1 cellular context compared by ENCODE assay signal in genomic region chr17:76593964-76594363, GRCh38.
TF ChIP-seq lines count a peak whose summit lies in the region.

No MANE protein-coding gene starts in this region.

TF ChIP-seq in HEK293, 187 proteins besides CTCF, POLR2A, EP300 and RAD21 (continued from another document):
- no peak for TF ChIP-seq ZNF155 (tag by site-specific recombination; IDR thresholded peaks at IDR 0.05)
- peak; percentile 13; the same call in 1 of the 2 replicates for TF ChIP-seq SCRT1 (tag by site-specific recombination; IDR thresholded peaks at IDR 0.05; ENCODE audit: borderline replicate concordance)
- no peak for TF ChIP-seq ZNF423 (tag by site-specific recombination; IDR thresholded peaks at IDR 0.05)
- TF ChIP-seq ZBTB17 (tag by site-specific recombination; IDR thresholded peaks at IDR 0.05) = no peak
- TF ChIP-seq, protein P1, sequence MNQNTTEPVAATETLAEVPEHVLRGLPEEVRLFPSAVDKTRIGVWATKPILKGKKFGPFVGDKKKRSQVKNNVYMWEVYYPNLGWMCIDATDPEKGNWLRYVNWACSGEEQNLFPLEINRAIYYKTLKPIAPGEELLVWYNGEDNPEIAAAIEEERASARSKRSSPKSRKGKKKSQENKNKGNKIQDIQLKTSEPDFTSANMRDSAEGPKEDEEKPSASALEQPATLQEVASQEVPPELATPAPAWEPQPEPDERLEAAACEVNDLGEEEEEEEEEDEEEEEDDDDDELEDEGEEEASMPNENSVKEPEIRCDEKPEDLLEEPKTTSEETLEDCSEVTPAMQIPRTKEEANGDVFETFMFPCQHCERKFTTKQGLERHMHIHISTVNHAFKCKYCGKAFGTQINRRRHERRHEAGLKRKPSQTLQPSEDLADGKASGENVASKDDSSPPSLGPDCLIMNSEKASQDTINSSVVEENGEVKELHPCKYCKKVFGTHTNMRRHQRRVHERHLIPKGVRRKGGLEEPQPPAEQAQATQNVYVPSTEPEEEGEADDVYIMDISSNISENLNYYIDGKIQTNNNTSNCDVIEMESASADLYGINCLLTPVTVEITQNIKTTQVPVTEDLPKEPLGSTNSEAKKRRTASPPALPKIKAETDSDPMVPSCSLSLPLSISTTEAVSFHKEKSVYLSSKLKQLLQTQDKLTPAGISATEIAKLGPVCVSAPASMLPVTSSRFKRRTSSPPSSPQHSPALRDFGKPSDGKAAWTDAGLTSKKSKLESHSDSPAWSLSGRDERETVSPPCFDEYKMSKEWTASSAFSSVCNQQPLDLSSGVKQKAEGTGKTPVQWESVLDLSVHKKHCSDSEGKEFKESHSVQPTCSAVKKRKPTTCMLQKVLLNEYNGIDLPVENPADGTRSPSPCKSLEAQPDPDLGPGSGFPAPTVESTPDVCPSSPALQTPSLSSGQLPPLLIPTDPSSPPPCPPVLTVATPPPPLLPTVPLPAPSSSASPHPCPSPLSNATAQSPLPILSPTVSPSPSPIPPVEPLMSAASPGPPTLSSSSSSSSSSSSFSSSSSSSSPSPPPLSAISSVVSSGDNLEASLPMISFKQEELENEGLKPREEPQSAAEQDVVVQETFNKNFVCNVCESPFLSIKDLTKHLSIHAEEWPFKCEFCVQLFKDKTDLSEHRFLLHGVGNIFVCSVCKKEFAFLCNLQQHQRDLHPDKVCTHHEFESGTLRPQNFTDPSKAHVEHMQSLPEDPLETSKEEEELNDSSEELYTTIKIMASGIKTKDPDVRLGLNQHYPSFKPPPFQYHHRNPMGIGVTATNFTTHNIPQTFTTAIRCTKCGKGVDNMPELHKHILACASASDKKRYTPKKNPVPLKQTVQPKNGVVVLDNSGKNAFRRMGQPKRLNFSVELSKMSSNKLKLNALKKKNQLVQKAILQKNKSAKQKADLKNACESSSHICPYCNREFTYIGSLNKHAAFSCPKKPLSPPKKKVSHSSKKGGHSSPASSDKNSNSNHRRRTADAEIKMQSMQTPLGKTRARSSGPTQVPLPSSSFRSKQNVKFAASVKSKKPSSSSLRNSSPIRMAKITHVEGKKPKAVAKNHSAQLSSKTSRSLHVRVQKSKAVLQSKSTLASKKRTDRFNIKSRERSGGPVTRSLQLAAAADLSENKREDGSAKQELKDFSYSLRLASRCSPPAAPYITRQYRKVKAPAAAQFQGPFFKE (tag by site-specific recombination; IDR thresholded peaks at IDR 0.05; ENCODE audit: borderline replicate concordance) = no peak
- TF ChIP-seq ZBTB44 (tag by site-specific recombination; IDR thresholded peaks at IDR 0.05) = 0 out of 2 replicates have a peak, but pooled peaks have one; percentile 6
- TF ChIP-seq ZNF600 (tag by site-specific recombination; IDR thresholded peaks at IDR 0.05) = peak; percentile 21; the same call in 1 of the 2 replicates
- TF ChIP-seq ZIC2 (tag by site-specific recombination; IDR thresholded peaks at IDR 0.05) = no peak
- peak; percentile 30; the same call in 1 of the 2 replicates for TF ChIP-seq ZFP69B (tag by site-specific recombination; IDR thresholded peaks at IDR 0.05)
- peak; percentile 48; the same call in 1 of the 2 replicates for TF ChIP-seq ZNF654 (tag by site-specific recombination; IDR thresholded peaks at IDR 0.05; ENCODE audit: low read depth)
